ENCODE assay signal across 1 cellular context in genomic region chr6:25346064-25346463, GRCh38.
TF ChIP-seq lines count a peak whose summit lies in the region.

No MANE protein-coding gene starts in this region.

TF ChIP-seq in HEK293, 187 proteins besides CTCF, POLR2A, EP300 and RAD21 (continued from another document):
- TF ChIP-seq ZBTB10 (tag by site-specific recombination; IDR thresholded peaks at IDR 0.05) (no peak), GLIS2 (tag by site-specific recombination; IDR thresholded peaks at IDR 0.05) (no peak), ZNF112 (tag by site-specific recombination; IDR thresholded peaks at IDR 0.05) (no peak), HOXA7 (CRISPR knock-in tag; IDR thresholded peaks at IDR 0.05; ENCODE audit: borderline replicate concordance) (no peak), ZNF510 (tag by site-specific recombination; IDR thresholded peaks at IDR 0.05; ENCODE audit: insufficient replicate concordance) (no peak), HOXC10 (CRISPR knock-in tag; IDR thresholded peaks at IDR 0.05) (no peak), TSHZ1 (tag by site-specific recombination; IDR thresholded peaks at IDR 0.05; ENCODE audit: borderline replicate concordance) (peak; percentile 49; the same call in 1 of the 2 replicates), EGR2 (tag by site-specific recombination; IDR thresholded peaks at IDR 0.05; ENCODE audit: low read depth) (peak; percentile 85), ZNF202 (tag by site-specific recombination; IDR thresholded peaks at IDR 0.05; ENCODE audit: borderline replicate concordance) (no peak), MEIS1 (CRISPR knock-in tag; IDR thresholded peaks at IDR 0.05; ENCODE audit: borderline replicate concordance) (no peak), ZNF133 (tag by site-specific recombination; IDR thresholded peaks at IDR 0.05) (no peak), ZNF292 (tag by site-specific recombination; IDR thresholded peaks at IDR 0.05; ENCODE audit: borderline replicate concordance, low read depth) (no peak), ZNF624 (tag by site-specific recombination; IDR thresholded peaks at IDR 0.05) (no peak), ZBTB17 (tag by site-specific recombination; IDR thresholded peaks at IDR 0.05) (no peak), TCF7L2 (IDR thresholded peaks at IDR 0.05; ENCODE audit: borderline replicate concordance, low read depth, low read length) (no peak), ZNF354C (tag by site-specific recombination; IDR thresholded peaks at IDR 0.05; ENCODE audit: borderline replicate concordance, low read depth) (no peak), ZNF391 (tag by site-specific recombination; IDR thresholded peaks at IDR 0.05; ENCODE audit: borderline replicate concordance, low read depth) (no peak), PRDM10 (tag by site-specific recombination; IDR thresholded peaks at IDR 0.05) (peak; percentile 94), YY1 (tag by site-specific recombination; IDR thresholded peaks at IDR 0.05) (no peak), ZSCAN30 (tag by site-specific recombination; IDR thresholded peaks at IDR 0.05) (no peak), SP2 (tag by site-specific recombination; IDR thresholded peaks at IDR 0.05) (peak; percentile 14; the same call in 1 of the 2 replicates), ZNF48 (tag by site-specific recombination; IDR thresholded peaks at IDR 0.05) (no peak), ZNF621 (tag by site-specific recombination; IDR thresholded peaks at IDR 0.05) (no peak), ZFHX2 (tag by site-specific recombination; conservative IDR thresholded peaks at IDR 0.05) (peak; percentile 91), ZNF670 (tag by site-specific recombination; IDR thresholded peaks at IDR 0.05; ENCODE audit: low read depth) (no peak), ZBTB44 (tag by site-specific recombination; IDR thresholded peaks at IDR 0.05) (no peak), ZNF677 (tag by site-specific recombination; IDR thresholded peaks at IDR 0.05) (no peak), ZSCAN16 (tag by site-specific recombination; IDR thresholded peaks at IDR 0.05) (no peak), ZNF830 (tag by site-specific recombination; IDR thresholded peaks at IDR 0.05; ENCODE audit: low read depth) (no peak), SP3 (tag by site-specific recombination; IDR thresholded peaks at IDR 0.05) (no peak), REPIN1 (tag by site-specific recombination; IDR thresholded peaks at IDR 0.05; ENCODE audit: low read depth) (no peak), ZNF24 (tag by site-specific recombination; IDR thresholded peaks at IDR 0.05) (no peak), ZNF600 (tag by site-specific recombination; IDR thresholded peaks at IDR 0.05) (0 out of 2 replicates have a peak, but pooled peaks have one; percentile 21), ZNF596 (tag by site-specific recombination; IDR thresholded peaks at IDR 0.05) (no peak), ZNF785 (tag by site-specific recombination; IDR thresholded peaks at IDR 0.05) (no peak), ZEB2 (tag by site-specific recombination; IDR thresholded peaks at IDR 0.05) (no peak), ZNF580 (tag by site-specific recombination; IDR thresholded peaks at IDR 0.05) (no peak), MZF1 (tag by site-specific recombination; IDR thresholded peaks at IDR 0.05; ENCODE audit: borderline replicate concordance) (no peak), ZNF335 (tag by site-specific recombination; conservative IDR thresholded peaks at IDR 0.05) (peak; percentile 55), PRDM4 (tag by site-specific recombination; IDR thresholded peaks at IDR 0.05) (peak; percentile 83)
